Comparison of ENCODE assay signal across 8 cellular contexts in genomic region chr2:12716250-12717190, GRCh38. TPM values are rescaled to one million over a fixed set of nuclear protein-coding genes. Genes with fewer than 3 reads are reported as not detected.
A peak's percentile ranks its signal among the peaks of the same experiment; 100 is the strongest.
DNase-seq lines count a peak whose midpoint lies in the region; ATAC-seq and TF ChIP-seq lines count a peak whose summit lies in the region.

Gene TRIB2, plus strand, starts transcription at chr2:12716936. Its CDS starts 1,372 bp downstream, at chr2:12718308.

- H3K4me1 ChIP-seq in adrenal gland (replicated peaks in 1 of 2) (peaks cover 32 to 37% of the 10 kb centered on the region in 2 donors), heart left ventricle (peaks cover 0 to 38% (median 24%) of the 10 kb centered on the region in 12 donors), transverse colon (peaks cover 3 to 32% (median 17%) of the 10 kb centered on the region in 4 donors)

- H3K36me3 ChIP-seq in adrenal gland (replicated peaks in 1 of 2) (no peaks in the 10 kb centered on the region), heart left ventricle (peaks cover 0 to 5% (median 0%) of the 10 kb centered on the region in 9 donors), transverse colon (no peaks in the 10 kb centered on the region)

- peak in 1 of 6 experiments; percentile 45 for TF ChIP-seq CTCF in adrenal gland (IDR thresholded peaks at IDR 0.05)
- TF ChIP-seq CTCF in heart left ventricle (IDR thresholded peaks at IDR 0.05), result peak in 6 of 12 donors; percentile 10 to 39 (median 18)
- TF ChIP-seq CTCF in transverse colon (IDR thresholded peaks at IDR 0.05), result peak in 1 of 5 experiments; percentile 6

- DNase-seq in GM04504 (ENCODE audit: low read depth) (peak; percentile 62), NCI-H1417 treated with DMSO at 0.1 percent for 48 hours (lab: John Stamatoyannopoulos, UW) (peak; percentile 64), adrenal gland (peak; percentile 87 to 94 (median 91)), heart left ventricle (peak; percentile 92 to 95 (median 94)), posterior cingulate gyrus (peak; percentile 68 to 98 (median 84)), transverse colon (peak; percentile 84)

- ATAC-seq in HG02588 (IDR thresholded peaks at IDR 0.05; ENCODE audit: unreplicated experiment) (peak; percentile 80), heart left ventricle (peak; percentile 74 to 90 (median 81))

- H3K27ac ChIP-seq in adrenal gland (peak within 1 kb of the TSS; percentile 91 to 98 (median 94)), heart left ventricle (peak within 1 kb of the TSS; percentile 90 to 100 (median 96)), transverse colon (peak within 1 kb of the TSS; percentile 88 to 93 (median 90))

- intact Hi-C loops in T-helper 1 cell treated with Interleukin-12 subunit alpha and Interleukin-12 subunit beta and Interleukin-4 antibody, amounts not matched to agents 30 ng/mL and 1 ng/mL, for 36 hours (cut with micrococcal nuclease), result loop anchor here (1.0 to 10.0 kb wide), 23 partner anchors 7 to 1561 kb away; partner anchors contain the start of genes E2F6, ROCK2 and SLC66A3
- intact Hi-C loops in adrenal gland (cut with DNase I) (loop anchor here (10.0 kb wide), 2 partner anchors 242 to 852 kb away; no protein-coding TSS in a partner anchor), heart left ventricle (cut with DNase I) (loop anchor here (1.0 to 10.0 kb wide), 33 partner anchors 91 to 889 kb away; no protein-coding TSS in a partner anchor), posterior cingulate gyrus (cut with DNase I) (loop anchor here (1.0 to 5.0 kb wide), 4 partner anchors 215 to 884 kb away; no protein-coding TSS in a partner anchor), transverse colon (cut with DNase I; ENCODE audit: low total_unique reads) (loop anchor here (10.0 kb wide), 1 partner anchor 262 kb away; no protein-coding TSS in a partner anchor)

- peak within 1 kb of the TSS; percentile 9 to 89 (median 48) for H3K4me3 ChIP-seq in adrenal gland
- H3K4me3 ChIP-seq in heart left ventricle, result peak within 1 kb of the TSS; percentile 68 to 97 (median 87)
- peak within 1 kb of the TSS; percentile 43 to 76 (median 64) for H3K4me3 ChIP-seq in transverse colon

- H3K27me3 ChIP-seq in adrenal gland, result no peaks in the 10 kb centered on the region
- no peaks in the 10 kb centered on the region for H3K27me3 ChIP-seq in heart left ventricle
- peaks cover 39% of the 10 kb centered on the region for H3K27me3 ChIP-seq in transverse colon

- TF ChIP-seq EP300 in transverse colon (IDR thresholded peaks at IDR 0.05; ENCODE audit: low read depth), result no peak

- peak in 1 of 2 donors; percentile 84 for TF ChIP-seq POLR2A in adrenal gland (IDR thresholded peaks at IDR 0.05)
- peak; percentile 60 to 88 for TF ChIP-seq POLR2A in heart left ventricle (IDR thresholded peaks at IDR 0.05)
- peak; percentile 47 for TF ChIP-seq POLR2A in transverse colon (IDR thresholded peaks at IDR 0.05)

- H3K9me3 ChIP-seq in adrenal gland (replicated peaks in 1 of 3) (no peaks in the 10 kb centered on the region), heart left ventricle (no peaks in the 10 kb centered on the region), transverse colon (no peaks in the 10 kb centered on the region)

- 0 to 1% (median 1%) methylated on average over 24 to 89 of the region's 90 CpGs for WGBS in adrenal gland, 4 donors
- 0 to 1% (median 0%) methylated on average over 42 to 90 of the region's 90 CpGs for WGBS in heart left ventricle, 4 donors
- 0% methylated on average over 33 of the region's 90 CpGs; no CpG with 5 or more reads in 1 of the 2 donors for WGBS in transverse colon (ENCODE audit: low coverage in 1 of 2), 2 donors

- in situ Hi-C loops in transverse colon (cut with MboI; ENCODE audit: low pct_ligation_motif_present in 1 of 4, low pct_unique_long_range_greater_than_20kb in 1 of 4, low sequenced_read_pairs in 3 of 4), result loop anchor here in 3 of 4 donors (10.0 to 25.0 kb wide), 5 partner anchors 208 to 879 kb away; no protein-coding TSS in a partner anchor

RNA-seq across cellular contexts. Expression of gene TRIB2, which starts in this region (rescaled TPM):
- total RNA-seq in T-helper 1 cell treated with Interleukin-12 subunit alpha and Interleukin-12 subunit beta and Interleukin-4 antibody, amounts not matched to agents 30 ng/mL and 1 ng/mL, for 36 hours, result 38.1 and 38.9 TPM in 2 replicates
- total RNA-seq in adrenal gland (100 to 1,000 TPM in 5 of 8 donors, 10 to 100 TPM in 3; 35.5 to 263 (median 112) TPM), heart left ventricle (100 to 1,000 TPM in 1 of 9 donors, 10 to 100 TPM in 8; 34.3 to 140 (median 41.4) TPM), transverse colon (100 to 1,000 TPM in 1 of 4 donors, 10 to 100 TPM in 3; 14.2 to 109 (median 36.1) TPM)
- polyA plus RNA-seq in adrenal gland (100 to 1,000 TPM in 2 of 3 donors, 10 to 100 TPM in 1; 37.9 to 130 (median 117) TPM), heart left ventricle (10 to 100 TPM; 31.2 to 45.3 TPM)

Comparison
In these comparisons a context has a peak if more than half of its experiments do, and no peak if none do; other contexts are left out.
1. Peak in every context shown above with its lines: DNase-seq, ATAC-seq, H3K4me3 ChIP-seq and H3K27ac ChIP-seq.